Comparison of ENCODE assay signal across 27 cellular contexts in the genomic region with DNA sequence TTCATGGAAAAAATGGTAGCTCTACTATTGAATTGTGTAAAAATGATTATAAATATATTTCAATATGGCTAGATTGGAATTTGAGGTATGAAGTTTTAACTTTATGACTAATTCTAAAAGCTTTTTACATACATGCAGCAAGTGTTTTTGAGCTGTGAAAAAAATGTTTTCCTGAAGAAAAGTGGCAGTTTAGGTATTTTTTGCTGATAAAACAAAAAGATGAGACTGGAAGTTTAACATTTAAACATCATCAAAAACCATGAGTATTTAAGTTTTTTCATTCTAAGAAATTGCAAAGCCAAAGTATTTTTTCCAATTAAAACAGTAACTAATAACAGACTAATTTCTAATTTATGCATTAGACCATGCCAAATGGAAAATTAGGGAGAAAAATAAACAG.
DNase-seq lines count a peak whose midpoint lies in the region; ATAC-seq, FAIRE-seq and TF ChIP-seq lines count a peak whose summit lies in the region.
"Had no signal": no experiment of that assay in that cellular context is flagged by ENCODE, and none has a peak within 500 bp of the region (broad histone marks: within the 10 kb centered on the region; RNA-seq: fewer than 3 reads in every experiment).

No MANE protein-coding gene starts in this region.

- DNase-seq in HepG2 (ENCODE audit: low spot score) (no peak), right lobe of liver (no peak), astrocyte (ENCODE audit: low read depth) (no peak), mesenchymal stem cell (no peak), smooth muscle cell (lab: John Stamatoyannopoulos, UW; ENCODE audit: unreplicated experiment) (no peak), GM19238 (ENCODE audit: insufficient read length, low spot score) (no peak), transverse colon (no peak), hepatocyte (ENCODE audit: low spot score) (no peak)
- DNase-seq: ACHN; BE2C; C1 segment of cervical spinal cord; CD4-positive, alpha-beta memory T cell; CD4-positive, CD25-positive, alpha-beta regulatory T cell; CD8-positive, alpha-beta memory T cell; COR-L47; DMS 273 treated with DMSO at 0.1 percent for 48 hours; DMS153; DMS53; DND-41; EL; GDM1 had no signal

- no peak for TF ChIP-seq CTCF in HepG2 (CRISPR knock-in tag; IDR thresholded peaks at IDR 0.05)
- TF ChIP-seq CTCF in right lobe of liver (IDR thresholded peaks at IDR 0.05), result no peak
- TF ChIP-seq CTCF in astrocyte (IDR thresholded peaks at IDR 0.05; ENCODE audit: insufficient read depth, low read depth, low read length), result no peak
- TF ChIP-seq CTCF in smooth muscle cell (IDR thresholded peaks at IDR 0.05; ENCODE audit: borderline replicate concordance, insufficient read depth, poor library complexity, severe bottlenecking), result no peak
- no peak for TF ChIP-seq CTCF in transverse colon (IDR thresholded peaks at IDR 0.05)
- no peak for TF ChIP-seq CTCF in hepatocyte (IDR thresholded peaks at IDR 0.05; ENCODE audit: poor library complexity)

- no peak overlapping the region for H4K91ac ChIP-seq in mesenchymal stem cell (ENCODE audit: low read length)

- no peak overlapping the region for H3K4me3 Mint-ChIP-seq in astrocyte (ENCODE audit: unreplicated experiment)
- H3K4me3 Mint-ChIP-seq: CD14-positive monocyte; CD4-positive, alpha-beta memory T cell; CD4-positive, CD25-positive, alpha-beta regulatory T cell; CD8-positive, alpha-beta memory T cell had no signal

- H3K36me3 Mint-ChIP-seq in astrocyte (ENCODE audit: low read depth, unreplicated experiment), result no peaks in the 10 kb centered on the region
- H3K36me3 Mint-ChIP-seq: CD14-positive monocyte; CD4-positive, alpha-beta memory T cell; CD4-positive, CD25-positive, alpha-beta regulatory T cell; CD8-positive, alpha-beta memory T cell had no signal

- in situ Hi-C loops in HepG2 (cut with HindIII; ENCODE audit: extremely low pct_ligation_motif_present, low pct_unique_long_range_greater_than_20kb) (no loop called here), transverse colon (cut with MboI; ENCODE audit: low pct_ligation_motif_present in 1 of 4, low pct_unique_long_range_greater_than_20kb in 1 of 4, low sequenced_read_pairs in 3 of 4) (no loop called here)

- TF ChIP-seq POLR2A in HepG2 (IDR thresholded peaks at IDR 0.05; ENCODE audit: insufficient read depth in 1 of 2, low read depth in 2 of 2, low read length in 2 of 2) (no peak), right lobe of liver (IDR thresholded peaks at IDR 0.05) (no peak), transverse colon (IDR thresholded peaks at IDR 0.05) (no peak)

- peaks cover under 1% of the 10 kb centered on the region for H3K9me3 Mint-ChIP-seq in astrocyte (ENCODE audit: unreplicated experiment)

- no peak overlapping the region for H2BK5ac ChIP-seq in mesenchymal stem cell (ENCODE audit: low read depth, low read length, poor library complexity, severe bottlenecking)

- TF ChIP-seq RAD21 in HepG2 (CRISPR knock-in tag; IDR thresholded peaks at IDR 0.05), result no peak

- FAIRE-seq in HepG2 (lab: Jason Lieb, UNC) (no peak), astrocyte (lab: Jason Lieb, UNC) (no peak)
- FAIRE-seq: GM12878, GM12892, GM18507 had no signal

- H3K79me2 ChIP-seq in HepG2 (ENCODE audit: insufficient read depth, low read length) (no peaks in the 10 kb centered on the region), astrocyte (ENCODE audit: insufficient read depth, low read length) (no peaks in the 10 kb centered on the region), smooth muscle cell (ENCODE audit: low read depth) (no peaks in the 10 kb centered on the region), hepatocyte (no peaks in the 10 kb centered on the region)

- no peaks in the 10 kb centered on the region for H3K27me3 ChIP-seq in HepG2 (ENCODE audit: control insufficient read depth in 1 of 2, insufficient read depth in 2 of 2, low read length in 2 of 2)
- H3K27me3 ChIP-seq in right lobe of liver, result no peaks in the 10 kb centered on the region
- H3K27me3 ChIP-seq in astrocyte (ENCODE audit: insufficient read depth, low read length), result peaks cover 2% of the 10 kb centered on the region
- no peaks in the 10 kb centered on the region for H3K27me3 ChIP-seq in mesenchymal stem cell (ENCODE audit: control insufficient read depth in 1 of 2, insufficient read depth in 1 of 2, low read length in 2 of 2)
- no peaks in the 10 kb centered on the region for H3K27me3 ChIP-seq in smooth muscle cell (ENCODE audit: low read depth)
- no peaks in the 10 kb centered on the region for H3K27me3 ChIP-seq in transverse colon
- H3K27me3 ChIP-seq in hepatocyte, result no peaks in the 10 kb centered on the region
- H3K27me3 ChIP-seq: BE2C, BLaER1 had no signal

- H3K4ac ChIP-seq in mesenchymal stem cell (ENCODE audit: low read depth in 1 of 2, low read length in 2 of 2), result no peak overlapping the region

- no peak overlapping the region for H4K8ac ChIP-seq in mesenchymal stem cell (ENCODE audit: low read length)

- BruUV-seq in HepG2 (replicated peaks; lab: Mats Ljungman, UMichigan), result no TSS peak

- H3K79me1 ChIP-seq in mesenchymal stem cell (replicated peaks; ENCODE audit: low read length, poor library complexity, severe bottlenecking), result no peaks in the 10 kb centered on the region

- no peak overlapping the region for H3K14ac ChIP-seq in mesenchymal stem cell (ENCODE audit: low read length in 2 of 2)

- H4K20me1 ChIP-seq in HepG2 (ENCODE audit: insufficient read depth, low read length), result no peaks in the 10 kb centered on the region
- H4K20me1 ChIP-seq in astrocyte (ENCODE audit: insufficient read depth, low read length), result no peaks in the 10 kb centered on the region
- H4K20me1 ChIP-seq in smooth muscle cell (ENCODE audit: low read depth), result no peaks in the 10 kb centered on the region
- H4K20me1 ChIP-seq in hepatocyte (ENCODE audit: insufficient read depth, poor library complexity, severe bottlenecking), result no peaks in the 10 kb centered on the region
- H4K20me1 ChIP-seq: BLaER1 had no signal

- H2BK12ac ChIP-seq in mesenchymal stem cell (ENCODE audit: low read length in 2 of 2), result no peak overlapping the region

- POLR2A ChIA-PET in HepG2 (lab: Yijun Ruan, JAX), result no interaction called here

- H3K9ac ChIP-seq in HepG2 (ENCODE audit: insufficient read depth, low read depth, low read length), result no peak overlapping the region
- no peak overlapping the region for H3K9ac ChIP-seq in astrocyte (ENCODE audit: low read length)
- no peak overlapping the region for H3K9ac ChIP-seq in mesenchymal stem cell (ENCODE audit: low read length)
- H3K9ac ChIP-seq in smooth muscle cell (ENCODE audit: low read depth), result no peak overlapping the region
- H3K9ac ChIP-seq: BLaER1 had no signal

- no peak overlapping the region for H2AFZ ChIP-seq in HepG2 (ENCODE audit: low read length)
- no peak overlapping the region for H2AFZ ChIP-seq in astrocyte (ENCODE audit: low read depth, low read length)
- H2AFZ ChIP-seq in mesenchymal stem cell (ENCODE audit: low read depth, low read length), result no peak overlapping the region
- H2AFZ ChIP-seq in smooth muscle cell (ENCODE audit: low read depth), result peak overlapping the region; percentile 57
- H2AFZ ChIP-seq in hepatocyte, result no peak overlapping the region

- H3K36me3 ChIP-seq in HepG2 (replicated peaks in 1 of 2; ENCODE audit: control insufficient read depth in 1 of 2, insufficient read depth in 2 of 2, low read length in 2 of 2), result no peaks in the 10 kb centered on the region
- H3K36me3 ChIP-seq in right lobe of liver, result no peaks in the 10 kb centered on the region
- H3K36me3 ChIP-seq in astrocyte (ENCODE audit: insufficient read depth, low read length), result no peaks in the 10 kb centered on the region
- no peaks in the 10 kb centered on the region for H3K36me3 ChIP-seq in mesenchymal stem cell (ENCODE audit: control insufficient read depth in 1 of 2, insufficient read depth in 2 of 2, low read depth in 1 of 2, low read length in 2 of 2)
- no peaks in the 10 kb centered on the region for H3K36me3 ChIP-seq in smooth muscle cell (ENCODE audit: low read depth)
- no peaks in the 10 kb centered on the region for H3K36me3 ChIP-seq in transverse colon
- H3K36me3 ChIP-seq in hepatocyte (replicated peaks; ENCODE audit: insufficient read depth, low read depth), result no peaks in the 10 kb centered on the region
- H3K36me3 ChIP-seq: BE2C, BLaER1 had no signal

- no peaks in the 10 kb centered on the region for H3K27me3 Mint-ChIP-seq in astrocyte (ENCODE audit: low read depth, unreplicated experiment)
- H3K27me3 Mint-ChIP-seq: CD4-positive, alpha-beta memory T cell; CD4-positive, CD25-positive, alpha-beta regulatory T cell had no signal

- H3K9me3 ChIP-seq in HepG2 (ENCODE audit: low read length), result peaks cover 8% of the 10 kb centered on the region
- H3K9me3 ChIP-seq in right lobe of liver, result no peaks in the 10 kb centered on the region
- H3K9me3 ChIP-seq in astrocyte (ENCODE audit: insufficient read depth, low read depth, low read length), result no peaks in the 10 kb centered on the region
- peaks cover 17% of the 10 kb centered on the region for H3K9me3 ChIP-seq in mesenchymal stem cell (ENCODE audit: control insufficient read depth, low read length)
- H3K9me3 ChIP-seq in smooth muscle cell (replicated peaks; ENCODE audit: low read depth), result no peaks in the 10 kb centered on the region
- no peaks in the 10 kb centered on the region for H3K9me3 ChIP-seq in transverse colon
- H3K9me3 ChIP-seq in hepatocyte (ENCODE audit: low read depth), result no peaks in the 10 kb centered on the region
- H3K9me3 ChIP-seq: BE2C had no signal

- no peak overlapping the region for H3K18ac ChIP-seq in mesenchymal stem cell (ENCODE audit: low read depth in 1 of 2, low read length in 2 of 2)

- H2AK5ac ChIP-seq in mesenchymal stem cell (ENCODE audit: low read length, severe bottlenecking), result no peak overlapping the region

- no peak overlapping the region for H3K23ac ChIP-seq in mesenchymal stem cell (ENCODE audit: low read length in 2 of 2)

- H3K4me2 ChIP-seq in HepG2 (ENCODE audit: low read depth, low read length) (no peak overlapping the region), astrocyte (ENCODE audit: low read length) (no peak overlapping the region), mesenchymal stem cell (ENCODE audit: low read length, poor library complexity, severe bottlenecking) (no peak overlapping the region), smooth muscle cell (peak overlapping the region; percentile 18), hepatocyte (no peak overlapping the region)
- H3K4me2 ChIP-seq: BLaER1 had no signal

- CTCF ChIA-PET in HepG2 (lab: Yijun Ruan, JAX; ENCODE audit: low intra/inter-chr PET ratio, low total read pairs), result no interaction called here

- H3K27ac ChIP-seq in HepG2 (ENCODE audit: extremely low read length, insufficient read depth, low read length), result no peak overlapping the region
- H3K27ac ChIP-seq in right lobe of liver, result no peak overlapping the region
- H3K27ac ChIP-seq in astrocyte (ENCODE audit: low read depth, low read length), result no peak overlapping the region
- peak overlapping the region; percentile 66 for H3K27ac ChIP-seq in mesenchymal stem cell (ENCODE audit: low read length, poor library complexity, severe bottlenecking)
- H3K27ac ChIP-seq in smooth muscle cell (ENCODE audit: low read depth), result peak overlapping the region; percentile 52
- no peak overlapping the region for H3K27ac ChIP-seq in transverse colon
- no peak overlapping the region for H3K27ac ChIP-seq in hepatocyte
- H3K27ac ChIP-seq: 22Rv1, BLaER1 had no signal

- peaks cover 13% of the 10 kb centered on the region for H3F3A ChIP-seq in smooth muscle cell (ENCODE audit: low read depth)

- TF ChIP-seq EP300 in HepG2 (IDR thresholded peaks at IDR 0.05; ENCODE audit: low read depth in 2 of 2, low read length in 2 of 2) (no peak), HepG2 (CRISPR knock-in tag; IDR thresholded peaks at IDR 0.05; ENCODE audit: borderline replicate concordance) (no peak), transverse colon (IDR thresholded peaks at IDR 0.05; ENCODE audit: low read depth) (no peak)

- ATAC-seq in HepG2 (no peak), right lobe of liver (no peak)
- ATAC-seq: GM12878 had no signal

- H3K9me2 ChIP-seq in hepatocyte (replicated peaks; ENCODE audit: insufficient read depth), result no peaks in the 10 kb centered on the region

- peak overlapping the region; percentile 90 for H3K27ac Mint-ChIP-seq in astrocyte (ENCODE audit: unreplicated experiment)
- H3K27ac Mint-ChIP-seq: CD4-positive, alpha-beta memory T cell; CD4-positive, CD25-positive, alpha-beta regulatory T cell; CD8-positive, alpha-beta memory T cell had no signal

- H3K4me1 ChIP-seq in HepG2 (ENCODE audit: insufficient read depth, low read length), result no peaks in the 10 kb centered on the region
- H3K4me1 ChIP-seq in right lobe of liver, result no peaks in the 10 kb centered on the region
- H3K4me1 ChIP-seq in astrocyte (ENCODE audit: insufficient read depth, low read length), result no peaks in the 10 kb centered on the region
- peaks cover 2% of the 10 kb centered on the region for H3K4me1 ChIP-seq in mesenchymal stem cell (ENCODE audit: control insufficient read depth, insufficient read depth, low read depth, low read length)
- H3K4me1 ChIP-seq in smooth muscle cell (ENCODE audit: low read depth), result peaks cover 4% of the 10 kb centered on the region
- no peaks in the 10 kb centered on the region for H3K4me1 ChIP-seq in transverse colon
- no peaks in the 10 kb centered on the region for H3K4me1 ChIP-seq in hepatocyte (ENCODE audit: insufficient read depth)
- H3K4me1 ChIP-seq: BE2C, BLaER1 had no signal

- H3K4me3 ChIP-seq in HepG2 (replicated peaks in 1 of 3; ENCODE audit: insufficient read depth in 1 of 3, low read depth in 2 of 3, low read length in 3 of 3) (no peak overlapping the region), right lobe of liver (no peak overlapping the region), astrocyte (ENCODE audit: insufficient read depth, low read depth, low read length) (no peak overlapping the region), mesenchymal stem cell (ENCODE audit: insufficient read depth in 1 of 2, low read depth in 1 of 2, low read length in 2 of 2) (no peak overlapping the region), smooth muscle cell (no peak overlapping the region), transverse colon (no peak overlapping the region), hepatocyte (no peak overlapping the region)
- H3K4me3 ChIP-seq: BLaER1, GM12878 had no signal

- H2BK120ac ChIP-seq in mesenchymal stem cell (ENCODE audit: low read depth, low read length), result no peak overlapping the region

- peaks cover 20% of the 10 kb centered on the region for H3K4me1 Mint-ChIP-seq in astrocyte (ENCODE audit: low read depth, unreplicated experiment)
- H3K4me1 Mint-ChIP-seq: CD14-positive monocyte; CD4-positive, alpha-beta memory T cell; CD4-positive, CD25-positive, alpha-beta regulatory T cell; CD8-positive, alpha-beta memory T cell had no signal

- intact Hi-C loops in HepG2 (cut with micrococcal nuclease; ENCODE audit: unreplicated experiment), result no loop called here
- intact Hi-C loops in right lobe of liver (cut with DNase I), result no loop called here
- intact Hi-C loops in transverse colon (cut with DNase I; ENCODE audit: low total_unique reads), result no loop called here

- no peak overlapping the region for H2BK15ac ChIP-seq in mesenchymal stem cell (ENCODE audit: low read depth, poor library complexity, severe bottlenecking)

Comparison
In these comparisons a context has a peak if more than half of its experiments do, and no peak if none do; other contexts are left out.
1. H3K27ac ChIP-seq: peak in mesenchymal stem cell (single experiment) and smooth muscle cell (single experiment); none in HepG2 (single experiment), right lobe of liver (0 of 3), astrocyte (single experiment), transverse colon (0 of 4) and hepatocyte (single experiment).